ENCODE assay signal across 8 cellular contexts in genomic region chr19:21569497-21569870, GRCh38.
A peak's percentile ranks its signal among the peaks of the same experiment; 100 is the strongest.
DNase-seq lines count a peak whose midpoint lies in the region; FAIRE-seq and TF ChIP-seq lines count a peak whose summit lies in the region.

No MANE protein-coding gene starts in this region.

- H4K91ac ChIP-seq in mesenchymal stem cell (ENCODE audit: low read length), result no peak overlapping the region

- in situ Hi-C loops in ACHN (cut with HindIII; ENCODE audit: low pct_ligation_motif_present, low pct_unique_long_range_greater_than_20kb, low sequenced_read_pairs), result no loop called here

- H3K9me3 Mint-ChIP-seq in activated T-helper 2 cell treated with anti-CD3 and anti-CD28 coated beads, Interferon-gamma antibody, Interleukin-2, Interleukin-4, amounts not matched to agents 10 μg/mL and 5 μg/mL and 100 μg/mL, durations not matched to agents 14 hours and 24 hours and 36 hours, result peaks cover 68% of the 10 kb centered on the region

- H3K27ac ChIP-seq in mesenchymal stem cell (ENCODE audit: low read length, poor library complexity, severe bottlenecking), result no peak overlapping the region

- H4K8ac ChIP-seq in mesenchymal stem cell (ENCODE audit: low read length), result no peak overlapping the region

- no peaks in the 10 kb centered on the region for H3K4me1 ChIP-seq in mesenchymal stem cell (ENCODE audit: control insufficient read depth, insufficient read depth, low read depth, low read length)

- peak overlapping the region; percentile 65 for H3K27ac Mint-ChIP-seq in activated T-helper 2 cell treated with anti-CD3 and anti-CD28 coated beads, Interferon-gamma antibody, Interleukin-2, Interleukin-4, amounts not matched to agents 10 μg/mL and 5 μg/mL and 100 μg/mL, durations not matched to agents 14 hours and 24 hours and 36 hours

- POLR2A ChIA-PET in HEK293T (lab: Yijun Ruan, JAX), result no interaction called here

- H3K9ac ChIP-seq in mesenchymal stem cell (ENCODE audit: low read length), result peak overlapping the region; percentile 95

- H2BK5ac ChIP-seq in mesenchymal stem cell (ENCODE audit: low read depth, low read length, poor library complexity, severe bottlenecking), result no peak overlapping the region

- 89% methylated on average over 13 of the region's 16 CpGs for WGBS in mesenchymal stem cell

- H3K36me3 ChIP-seq in mesenchymal stem cell (ENCODE audit: control insufficient read depth in 1 of 2, insufficient read depth in 2 of 2, low read depth in 1 of 2, low read length in 2 of 2), result no peaks in the 10 kb centered on the region

- H3K4ac ChIP-seq in mesenchymal stem cell (ENCODE audit: low read depth in 1 of 2, low read length in 2 of 2), result no peak overlapping the region

- H3K14ac ChIP-seq in mesenchymal stem cell (ENCODE audit: low read length in 2 of 2), result no peak overlapping the region

- H3K18ac ChIP-seq in mesenchymal stem cell (ENCODE audit: low read depth in 1 of 2, low read length in 2 of 2), result no peak overlapping the region

- peaks cover 6% of the 10 kb centered on the region for H3K4me1 Mint-ChIP-seq in activated T-helper 2 cell treated with anti-CD3 and anti-CD28 coated beads, Interferon-gamma antibody, Interleukin-2, Interleukin-4, amounts not matched to agents 10 μg/mL and 5 μg/mL and 100 μg/mL, durations not matched to agents 14 hours and 24 hours and 36 hours (ENCODE audit: low read depth)

- no peak overlapping the region for H2BK15ac ChIP-seq in mesenchymal stem cell (ENCODE audit: low read depth, poor library complexity, severe bottlenecking)

- peak; percentile 72 for DNase-seq in NCI-H2227 (lab: John Stamatoyannopoulos, UW; ENCODE audit: unreplicated experiment)
- no peak for DNase-seq in NCI-H2227 treated with DMSO at 0.1 percent for 48 hours (lab: John Stamatoyannopoulos, UW)
- DNase-seq in activated T-helper 2 cell treated with anti-CD3 and anti-CD28 coated beads, Interferon-gamma antibody, Interleukin-2, Interleukin-4, amounts not matched to agents 10 μg/mL and 5 μg/mL and 100 μg/mL, durations not matched to agents 14 hours and 24 hours and 36 hours (ENCODE audit: low spot score), result peak; percentile 25
- DNase-seq in mesenchymal stem cell, result no peak
- DNase-seq in stromal cell of bone marrow (ENCODE audit: low read depth), result peak; percentile 7
- no peak for DNase-seq in ACHN
- DNase-seq in GM12891 (ENCODE audit: insufficient read length, low spot score), result no peak
- no peak for DNase-seq in HEK293T (ENCODE audit: extremely low spot score)

- no peak overlapping the region for H3K4me2 ChIP-seq in mesenchymal stem cell (ENCODE audit: low read length, poor library complexity, severe bottlenecking)

- peaks cover 25% of the 10 kb centered on the region for H3K36me3 Mint-ChIP-seq in activated T-helper 2 cell treated with anti-CD3 and anti-CD28 coated beads, Interferon-gamma antibody, Interleukin-2, Interleukin-4, amounts not matched to agents 10 μg/mL and 5 μg/mL and 100 μg/mL, durations not matched to agents 14 hours and 24 hours and 36 hours (ENCODE audit: low read depth)

- peak overlapping the region in 1 of 2 experiments; percentile 81 for H3K4me3 ChIP-seq in mesenchymal stem cell (ENCODE audit: insufficient read depth in 1 of 2, low read depth in 1 of 2, low read length in 2 of 2)

- FAIRE-seq in GM12891 (lab: Jason Lieb, UNC), result no peak

- H3K27me3 ChIP-seq in mesenchymal stem cell (ENCODE audit: control insufficient read depth in 1 of 2, insufficient read depth in 1 of 2, low read length in 2 of 2), result no peaks in the 10 kb centered on the region

- no peaks in the 10 kb centered on the region for H3K27me3 Mint-ChIP-seq in activated T-helper 2 cell treated with anti-CD3 and anti-CD28 coated beads, Interferon-gamma antibody, Interleukin-2, Interleukin-4, amounts not matched to agents 10 μg/mL and 5 μg/mL and 100 μg/mL, durations not matched to agents 14 hours and 24 hours and 36 hours (ENCODE audit: low read depth)

- H3K4me3 Mint-ChIP-seq in activated T-helper 2 cell treated with anti-CD3 and anti-CD28 coated beads, Interferon-gamma antibody, Interleukin-2, Interleukin-4, amounts not matched to agents 10 μg/mL and 5 μg/mL and 100 μg/mL, durations not matched to agents 14 hours and 24 hours and 36 hours (ENCODE audit: low read depth), result peak overlapping the region; percentile 61

- no peak overlapping the region for H2BK120ac ChIP-seq in mesenchymal stem cell (ENCODE audit: low read depth, low read length)

- no peak for TF ChIP-seq POLR2A in GM12891 (IDR thresholded peaks at IDR 0.05; ENCODE audit: low read depth, low read length)

- intact Hi-C loops in activated T-helper 2 cell treated with anti-CD3 and anti-CD28 coated beads, Interferon-gamma antibody, Interleukin-2, Interleukin-4, amounts not matched to agents 10 μg/mL and 5 μg/mL and 100 μg/mL, durations not matched to agents 14 hours and 24 hours and 36 hours (cut with micrococcal nuclease), result loop anchor here (1.0 to 5.0 kb wide), 2 partner anchors 64 to 198 kb away; partner anchors contain the start of genes ZNF100 and ZNF429

- H3K9me3 ChIP-seq in mesenchymal stem cell (ENCODE audit: control insufficient read depth, low read length), result peaks cover 17% of the 10 kb centered on the region

- no peak overlapping the region for H2AK5ac ChIP-seq in mesenchymal stem cell (ENCODE audit: low read length, severe bottlenecking)

- H3K79me1 ChIP-seq in mesenchymal stem cell (replicated peaks; ENCODE audit: low read length, poor library complexity, severe bottlenecking), result no peaks in the 10 kb centered on the region

- no peak overlapping the region for H2AFZ ChIP-seq in mesenchymal stem cell (ENCODE audit: low read depth, low read length)

- no peak overlapping the region for H2BK12ac ChIP-seq in mesenchymal stem cell (ENCODE audit: low read length in 2 of 2)

- CTCF ChIA-PET in HEK293T (lab: Yijun Ruan, JAX), result no interaction called here

- H3K23ac ChIP-seq in mesenchymal stem cell (ENCODE audit: low read length in 2 of 2), result no peak overlapping the region

TF ChIP-seq in GM12891, 5 proteins besides CTCF, POLR2A, EP300 and RAD21:
- TF ChIP-seq POU2F2 (IDR thresholded peaks at IDR 0.05; ENCODE audit: low read depth, low read length), result no peak
- no peak for TF ChIP-seq PAX5 (IDR thresholded peaks at IDR 0.05; ENCODE audit: insufficient read depth, low read length, severe bottlenecking)
- no peak for TF ChIP-seq POLR2AphosphoS5 (IDR thresholded peaks at IDR 0.05; ENCODE audit: low read depth, low read length)
- no peak for TF ChIP-seq TAF1 (IDR thresholded peaks at IDR 0.05; ENCODE audit: low read depth, low read length)
- TF ChIP-seq SPI1 (IDR thresholded peaks at IDR 0.05; ENCODE audit: low read depth, low read length), result no peak

TF ChIP-seq in HEK293T, 16 proteins besides CTCF, POLR2A, EP300 and RAD21:
- TF ChIP-seq PKNOX1 (IDR thresholded peaks at IDR 0.05) (no peak), FOXM1 (IDR thresholded peaks at IDR 0.05; ENCODE audit: borderline replicate concordance) (no peak), TARDBP (IDR thresholded peaks at IDR 0.05) (no peak), ELF4 (IDR thresholded peaks at IDR 0.05) (no peak), HDGF (IDR thresholded peaks at IDR 0.05; ENCODE audit: borderline replicate concordance) (no peak), FOXA1 (IDR thresholded peaks at IDR 0.05) (no peak)

Comparison
In these comparisons a context has a peak if more than half of its experiments do, and no peak if none do; other contexts are left out.
1. DNase-seq: peak in NCI-H2227 (single experiment), activated T-helper 2 cell treated with anti-CD3 and anti-CD28 coated beads, Interferon-gamma antibody, Interleukin-2, Interleukin-4, amounts not matched to agents 10 μg/mL and 5 μg/mL and 100 μg/mL, durations not matched to agents 14 hours and 24 hours and 36 hours (single experiment) and stromal cell of bone marrow (single experiment); none in NCI-H2227 treated with DMSO at 0.1 percent for 48 hours (single experiment), mesenchymal stem cell (single experiment), ACHN (single experiment), GM12891 (single experiment) and HEK293T (single experiment).